8 cellular contexts compared by ENCODE assay signal in the genomic region with DNA sequence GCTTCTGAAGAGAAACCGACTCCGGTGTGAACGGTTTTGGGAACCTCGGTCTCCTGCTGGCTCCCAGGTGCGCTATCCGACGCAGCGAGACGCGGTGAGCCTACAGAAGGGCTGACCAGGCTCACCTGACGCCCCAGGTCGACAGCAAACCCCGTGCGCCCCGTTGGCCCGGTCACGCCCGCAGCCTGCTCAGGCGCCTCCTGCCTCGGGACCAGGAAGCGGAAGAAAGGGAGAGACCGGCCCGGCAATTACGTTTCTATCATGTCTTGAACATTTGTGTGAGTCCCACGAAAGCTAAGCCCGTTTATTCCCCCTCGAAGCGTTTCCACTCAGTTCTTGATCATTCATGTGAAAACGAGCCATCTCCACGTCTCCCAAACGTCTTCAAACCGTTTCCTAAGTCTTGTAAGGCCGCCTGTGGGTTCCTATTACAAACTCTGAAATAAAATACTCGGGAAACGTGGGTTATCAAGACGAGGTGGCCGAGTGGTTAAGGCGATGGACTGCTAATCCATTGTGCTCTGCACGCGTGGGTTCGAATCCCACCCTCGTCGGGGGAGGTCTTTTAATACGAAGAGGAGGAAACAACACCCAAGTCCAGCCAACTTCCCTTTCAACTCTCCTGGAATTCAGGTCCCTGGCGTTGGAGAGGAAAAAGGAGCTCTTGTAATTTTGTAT.
DNase-seq lines count a peak whose midpoint lies in the region; ATAC-seq and TF ChIP-seq lines count a peak whose summit lies in the region.

No MANE protein-coding gene starts in this region.

- no peak overlapping the region for H3K27ac ChIP-seq in right cardiac atrium (ENCODE audit: low read length)

- no peak for DNase-seq in CD14-positive monocyte (ENCODE audit: low spot score)
- DNase-seq in HK-2 (ENCODE audit: unreplicated experiment) = peak; percentile 82
- no peak for DNase-seq in activated T-helper 1 cell treated with anti-CD3 and anti-CD28 coated beads, Interleukin-12 subunit alpha, Interleukin-12 subunit beta, Interleukin-2, Interleukin-4 antibody, amounts not matched to agents 30 ng/mL and 10 ng/mL and 1 ng/mL, durations not matched to agents 14 hours and 24 hours and 36 hours (ENCODE audit: low spot score)
- DNase-seq in right cardiac atrium = peak in 2 of 3 donors; percentile 28 to 56
- DNase-seq in retinal pigment epithelial cell (ENCODE audit: low read depth) = no peak
- DNase-seq in NCI-H2196 treated with DMSO at 0.1 percent for 48 hours (lab: John Stamatoyannopoulos, UW; ENCODE audit: unreplicated experiment) = no peak
- no peak for DNase-seq in NCI-H1694 (lab: John Stamatoyannopoulos, UW)
- no peak for DNase-seq in NCI-H2081 treated with DMSO at 0.1 percent for 48 hours (lab: John Stamatoyannopoulos, UW)

- peaks cover 12 to 38% (median 31%) of the 10 kb centered on the region in 7 donors for H3K9me3 Mint-ChIP-seq in CD14-positive monocyte
- H3K9me3 Mint-ChIP-seq in activated T-helper 1 cell treated with anti-CD3 and anti-CD28 coated beads, Interleukin-12 subunit alpha, Interleukin-12 subunit beta, Interleukin-2, Interleukin-4 antibody, amounts not matched to agents 30 ng/mL and 10 ng/mL and 1 ng/mL, durations not matched to agents 14 hours and 24 hours and 36 hours = peaks cover 8% of the 10 kb centered on the region

- TF ChIP-seq CTCF in CD14-positive monocyte (IDR thresholded peaks at IDR 0.05) (no peak), retinal pigment epithelial cell (conservative IDR thresholded peaks at IDR 0.05; ENCODE audit: low read depth, low read length) (no peak)

- H3K4me3 ChIP-seq in right cardiac atrium (ENCODE audit: low read length) (peak overlapping the region; percentile 25), retinal pigment epithelial cell (ENCODE audit: low read length) (peak overlapping the region; percentile 69)

- no peaks in the 10 kb centered on the region for H3K4me1 ChIP-seq in right cardiac atrium (ENCODE audit: control insufficient read depth, insufficient read depth, low read length)

- H3K4me3 Mint-ChIP-seq in CD14-positive monocyte = peak overlapping the region; percentile 73 to 95
- peak overlapping the region; percentile 80 for H3K4me3 Mint-ChIP-seq in activated T-helper 1 cell treated with anti-CD3 and anti-CD28 coated beads, Interleukin-12 subunit alpha, Interleukin-12 subunit beta, Interleukin-2, Interleukin-4 antibody, amounts not matched to agents 30 ng/mL and 10 ng/mL and 1 ng/mL, durations not matched to agents 14 hours and 24 hours and 36 hours

- H3K9me3 ChIP-seq in right cardiac atrium (ENCODE audit: control insufficient read depth, low read length) = no peaks in the 10 kb centered on the region

- 2% methylated on average over 45 of the region's 45 CpGs for WGBS in right cardiac atrium

- intact Hi-C loops in CD14-positive monocyte (cut with micrococcal nuclease) (no loop called here), right cardiac atrium (cut with DNase I) (no loop called here)
- intact Hi-C loops in activated T-helper 1 cell treated with anti-CD3 and anti-CD28 coated beads, Interleukin-12 subunit alpha, Interleukin-12 subunit beta, Interleukin-2, Interleukin-4 antibody, amounts not matched to agents 30 ng/mL and 10 ng/mL and 1 ng/mL, durations not matched to agents 14 hours and 24 hours and 36 hours (cut with micrococcal nuclease) = loop anchor here (10.0 kb wide), 1 partner anchor 772 kb away; no protein-coding TSS in a partner anchor

- H3K27me3 ChIP-seq in right cardiac atrium (ENCODE audit: control insufficient read depth, insufficient read depth) = peaks cover 4% of the 10 kb centered on the region

- H3K27me3 Mint-ChIP-seq in CD14-positive monocyte (ENCODE audit: low read depth in 3 of 3) = peaks cover 56 to 70% (median 57%) of the 10 kb centered on the region in 3 donors
- H3K27me3 Mint-ChIP-seq in activated T-helper 1 cell treated with anti-CD3 and anti-CD28 coated beads, Interleukin-12 subunit alpha, Interleukin-12 subunit beta, Interleukin-2, Interleukin-4 antibody, amounts not matched to agents 30 ng/mL and 10 ng/mL and 1 ng/mL, durations not matched to agents 14 hours and 24 hours and 36 hours (ENCODE audit: insufficient read depth) = peaks cover 46% of the 10 kb centered on the region

- H3K27ac Mint-ChIP-seq in CD14-positive monocyte = no peak overlapping the region
- peak overlapping the region; percentile 58 for H3K27ac Mint-ChIP-seq in activated T-helper 1 cell treated with anti-CD3 and anti-CD28 coated beads, Interleukin-12 subunit alpha, Interleukin-12 subunit beta, Interleukin-2, Interleukin-4 antibody, amounts not matched to agents 30 ng/mL and 10 ng/mL and 1 ng/mL, durations not matched to agents 14 hours and 24 hours and 36 hours

- H3K4me1 Mint-ChIP-seq in CD14-positive monocyte = peaks cover 16% of the 10 kb centered on the region
- H3K4me1 Mint-ChIP-seq in activated T-helper 1 cell treated with anti-CD3 and anti-CD28 coated beads, Interleukin-12 subunit alpha, Interleukin-12 subunit beta, Interleukin-2, Interleukin-4 antibody, amounts not matched to agents 30 ng/mL and 10 ng/mL and 1 ng/mL, durations not matched to agents 14 hours and 24 hours and 36 hours (ENCODE audit: low read depth) = peaks cover 23% of the 10 kb centered on the region

- H3K36me3 Mint-ChIP-seq in CD14-positive monocyte = peaks cover 10% of the 10 kb centered on the region in 2 donors
- H3K36me3 Mint-ChIP-seq in activated T-helper 1 cell treated with anti-CD3 and anti-CD28 coated beads, Interleukin-12 subunit alpha, Interleukin-12 subunit beta, Interleukin-2, Interleukin-4 antibody, amounts not matched to agents 30 ng/mL and 10 ng/mL and 1 ng/mL, durations not matched to agents 14 hours and 24 hours and 36 hours (ENCODE audit: low read depth) = peaks cover 6% of the 10 kb centered on the region

- peak; percentile 43 to 62 for ATAC-seq in right cardiac atrium

Comparison
In these comparisons a context has a peak if more than half of its experiments do, and no peak if none do; other contexts are left out.
1. DNase-seq: peak in HK-2 (single experiment) and right cardiac atrium (2 of 3); none in CD14-positive monocyte (single experiment), activated T-helper 1 cell treated with anti-CD3 and anti-CD28 coated beads, Interleukin-12 subunit alpha, Interleukin-12 subunit beta, Interleukin-2, Interleukin-4 antibody, amounts not matched to agents 30 ng/mL and 10 ng/mL and 1 ng/mL, durations not matched to agents 14 hours and 24 hours and 36 hours (single experiment), retinal pigment epithelial cell (single experiment), NCI-H2196 treated with DMSO at 0.1 percent for 48 hours (single experiment), NCI-H1694 (single experiment) and NCI-H2081 treated with DMSO at 0.1 percent for 48 hours (single experiment).